Comparison of ENCODE assay signal across 28 cellular contexts in genomic region chr16:49743206-49743470, GRCh38.
"Had no signal": no experiment of that assay in that cellular context is flagged by ENCODE, and none has a peak within 500 bp of the region (broad histone marks: within the 10 kb centered on the region; RNA-seq: fewer than 3 reads in every experiment).

No MANE protein-coding gene starts in this region.

- H3K9me3 Mint-ChIP-seq: activated B cell treated with CpG ODN at 0.5 μM for 24 hours; activated CD8-positive, alpha-beta T cell treated with anti-CD3 and anti-CD28 coated beads for 36 hours; activated naive CD4-positive, alpha-beta T cell treated with anti-CD3 and anti-CD28 coated beads for 36 hours; activated naive CD4-positive, alpha-beta T cell treated with anti-CD3 and anti-CD28 coated beads, Interleukin-2, amount 50 U/mL, for 24 hours; activated naive CD8-positive, alpha-beta T cell treated with anti-CD3 and anti-CD28 coated beads for 36 hours; activated naive CD8-positive, alpha-beta T cell treated with anti-CD3 and anti-CD28 coated beads, Interleukin-2, amount 50 U/mL, for 24 hours; activated T-cell treated with anti-CD3 and anti-CD28 coated beads, Interleukin-2, amount 50 U/mL, for 4 hours; activated T-helper 1 cell treated with anti-CD3 and anti-CD28 coated beads, Interleukin-12 subunit alpha, Interleukin-12 subunit beta, Interleukin-2, Interleukin-4 antibody, amounts not matched to agents 30 ng/mL and 10 ng/mL and 1 ng/mL, durations not matched to agents 14 hours and 24 hours and 36 hours; activated T-helper 2 cell treated with anti-CD3 and anti-CD28 coated beads, Interferon-gamma antibody, Interleukin-2, Interleukin-4, amounts not matched to agents 10 μg/mL and 5 μg/mL and 100 μg/mL, durations not matched to agents 14 hours and 24 hours and 36 hours; effector memory CD8-positive, alpha-beta T cell had no signal

- H3K4me1 Mint-ChIP-seq: activated B cell treated with CpG ODN at 0.5 μM for 24 hours; activated naive CD4-positive, alpha-beta T cell treated with anti-CD3 and anti-CD28 coated beads, Interleukin-2, amount 50 U/mL, for 24 hours had no signal

- DNase-seq: activated B cell treated with CpG ODN at 0.5 μM for 24 hours; activated CD4-positive, alpha-beta T cell treated with anti-CD3 and anti-CD28 coated beads for 48 hours; activated CD4-positive, alpha-beta T cell treated with anti-CD3 and anti-CD28 coated beads, Interleukin-2, amount 50 U/mL, for 1 hour; activated CD4-positive, alpha-beta T cell treated with anti-CD3 and anti-CD28 coated beads, Interleukin-2, amount 50 U/mL, for 48 hours; activated CD8-positive, alpha-beta memory T cell treated with anti-CD3 and anti-CD28 coated beads for 24 hours; activated CD8-positive, alpha-beta T cell treated with anti-CD3 and anti-CD28 coated beads for 36 hours; activated effector memory CD4-positive, alpha-beta T cell treated with anti-CD3 and anti-CD28 coated beads, Interleukin-2, amount 50 U/mL, for 16 hours; activated naive CD4-positive, alpha-beta T cell treated with anti-CD3 and anti-CD28 coated beads for 36 hours; activated naive CD8-positive, alpha-beta T cell treated with anti-CD3 and anti-CD28 coated beads for 36 hours; activated naive CD8-positive, alpha-beta T cell treated with anti-CD3 and anti-CD28 coated beads, Interleukin-2, amount 50 U/mL, for 24 hours; activated T-cell treated with anti-CD3 and anti-CD28 coated beads, Interleukin-2, amount 50 U/mL, for 4 hours; adrenal gland; amygdala; aorta; body of pancreas; caudate nucleus; cortex of kidney; dermis blood vessel endothelial cell; effector CD4-positive, alpha-beta T cell; effector memory CD8-positive, alpha-beta T cell; erythroblast; foreskin melanocyte; T-helper 2 cell had no signal

- H3K36me3 Mint-ChIP-seq: activated naive CD4-positive, alpha-beta T cell treated with anti-CD3 and anti-CD28 coated beads, Interleukin-2, amount 50 U/mL, for 24 hours; activated naive CD8-positive, alpha-beta T cell treated with anti-CD3 and anti-CD28 coated beads for 36 hours had no signal

- H3K27ac Mint-ChIP-seq: activated B cell treated with CpG ODN at 0.5 μM for 24 hours; activated CD8-positive, alpha-beta T cell treated with anti-CD3 and anti-CD28 coated beads for 36 hours; activated naive CD4-positive, alpha-beta T cell treated with anti-CD3 and anti-CD28 coated beads for 36 hours; activated naive CD4-positive, alpha-beta T cell treated with anti-CD3 and anti-CD28 coated beads, Interleukin-2, amount 50 U/mL, for 24 hours; activated naive CD8-positive, alpha-beta T cell treated with anti-CD3 and anti-CD28 coated beads for 36 hours; activated naive CD8-positive, alpha-beta T cell treated with anti-CD3 and anti-CD28 coated beads, Interleukin-2, amount 50 U/mL, for 24 hours; activated T-helper 1 cell treated with anti-CD3 and anti-CD28 coated beads, Interleukin-12 subunit alpha, Interleukin-12 subunit beta, Interleukin-2, Interleukin-4 antibody, amounts not matched to agents 30 ng/mL and 10 ng/mL and 1 ng/mL, durations not matched to agents 14 hours and 24 hours and 36 hours; activated T-helper 2 cell treated with anti-CD3 and anti-CD28 coated beads, Interferon-gamma antibody, Interleukin-2, Interleukin-4, amounts not matched to agents 10 μg/mL and 5 μg/mL and 100 μg/mL, durations not matched to agents 14 hours and 24 hours and 36 hours; effector memory CD8-positive, alpha-beta T cell had no signal

- H3K4me3 Mint-ChIP-seq: activated B cell treated with CpG ODN at 0.5 μM for 24 hours; activated CD8-positive, alpha-beta T cell treated with anti-CD3 and anti-CD28 coated beads for 36 hours; activated naive CD4-positive, alpha-beta T cell treated with anti-CD3 and anti-CD28 coated beads for 36 hours; activated naive CD4-positive, alpha-beta T cell treated with anti-CD3 and anti-CD28 coated beads, Interleukin-2, amount 50 U/mL, for 24 hours; activated naive CD8-positive, alpha-beta T cell treated with anti-CD3 and anti-CD28 coated beads for 36 hours; activated naive CD8-positive, alpha-beta T cell treated with anti-CD3 and anti-CD28 coated beads, Interleukin-2, amount 50 U/mL, for 24 hours; activated T-cell treated with anti-CD3 and anti-CD28 coated beads, Interleukin-2, amount 50 U/mL, for 4 hours; activated T-helper 1 cell treated with anti-CD3 and anti-CD28 coated beads, Interleukin-12 subunit alpha, Interleukin-12 subunit beta, Interleukin-2, Interleukin-4 antibody, amounts not matched to agents 30 ng/mL and 10 ng/mL and 1 ng/mL, durations not matched to agents 14 hours and 24 hours and 36 hours; effector memory CD8-positive, alpha-beta T cell had no signal

- H3K27me3 Mint-ChIP-seq: activated B cell treated with CpG ODN at 0.5 μM for 24 hours; activated naive CD4-positive, alpha-beta T cell treated with anti-CD3 and anti-CD28 coated beads, Interleukin-2, amount 50 U/mL, for 24 hours; activated naive CD8-positive, alpha-beta T cell treated with anti-CD3 and anti-CD28 coated beads for 36 hours; activated naive CD8-positive, alpha-beta T cell treated with anti-CD3 and anti-CD28 coated beads, Interleukin-2, amount 50 U/mL, for 24 hours had no signal

- ATAC-seq: activated CD4-positive, CD25-positive, alpha-beta regulatory T cell treated with anti-CD3 and anti-CD28 coated beads, Interleukin-2, amount 50 U/mL, for 24 hours; activated CD8-positive, alpha-beta T cell treated with anti-CD3 and anti-CD28 coated beads for 36 hours; activated naive CD8-positive, alpha-beta T cell treated with anti-CD3 and anti-CD28 coated beads, Interleukin-2, amount 50 U/mL, for 24 hours; activated T-cell treated with anti-CD3 and anti-CD28 coated beads, Interleukin-2, amount 50 U/mL, for 4 hours; body of pancreas; effector memory CD8-positive, alpha-beta T cell; gastroesophageal sphincter had no signal
